In genomic region chr4:128796934-128797333, GRCh38 we compare ENCODE assay signal across 19 cellular contexts.
"Had no signal": no experiment of that assay in that cellular context is flagged by ENCODE, and none has a peak within 500 bp of the region (broad histone marks: within the 10 kb centered on the region; RNA-seq: fewer than 3 reads in every experiment).

No MANE protein-coding gene starts in this region.

- ATAC-seq: body of pancreas; heart left ventricle; left ventricle myocardium superior; psoas muscle; stimulated activated naive CD8-positive, alpha-beta T cell treated with anti-CD3 and anti-CD28 coated beads, Interleukin-15, Interleukin-2, amounts not matched to agents 100 U/mL and 50 U/mL, for 24 hours; T-helper 17 cell; upper lobe of right lung had no signal

- DNase-seq: activated B cell treated with CpG ODN at 0.5 μM for 24 hours; activated CD4-positive, alpha-beta T cell treated with anti-CD3 and anti-CD28 coated beads, Interleukin-2, amount 10 ng/mL, durations not matched to agents 7 days and 5 days; activated naive CD4-positive, alpha-beta T cell treated with anti-CD3 and anti-CD28 coated beads, Interleukin-2, amount 50 U/mL, for 16 hours; activated T-cell treated with anti-CD3 and anti-CD28 coated beads, Interleukin-2, amount 50 U/mL, for 1 hour; adrenal gland; body of pancreas; dermis blood vessel endothelial cell; foreskin melanocyte; heart left ventricle; left ventricle myocardium superior; psoas muscle; sigmoid colon; stimulated activated CD4-positive, alpha-beta T cell treated with anti-CD3 and anti-CD28 coated beads, Interleukin-4, amount 100 ng/mL, for 1 hour; stimulated activated CD8-positive, alpha-beta memory T cell treated with anti-CD3 and anti-CD28 coated beads, Interleukin-4, amount 100 ng/mL, for 48 hours; stimulated activated naive CD8-positive, alpha-beta T cell treated with anti-CD3 and anti-CD28 coated beads, Interleukin-15, Interleukin-2, amounts not matched to agents 100 U/mL and 50 U/mL, for 24 hours; T-helper 17 cell; upper lobe of right lung had no signal

- H3K4me3 ChIP-seq: adrenal gland, body of pancreas, esophagus muscularis mucosa, heart left ventricle, psoas muscle, sigmoid colon, upper lobe of right lung had no signal

- FAIRE-seq: islet of Langerhans had no signal
